In the genomic region with DNA sequence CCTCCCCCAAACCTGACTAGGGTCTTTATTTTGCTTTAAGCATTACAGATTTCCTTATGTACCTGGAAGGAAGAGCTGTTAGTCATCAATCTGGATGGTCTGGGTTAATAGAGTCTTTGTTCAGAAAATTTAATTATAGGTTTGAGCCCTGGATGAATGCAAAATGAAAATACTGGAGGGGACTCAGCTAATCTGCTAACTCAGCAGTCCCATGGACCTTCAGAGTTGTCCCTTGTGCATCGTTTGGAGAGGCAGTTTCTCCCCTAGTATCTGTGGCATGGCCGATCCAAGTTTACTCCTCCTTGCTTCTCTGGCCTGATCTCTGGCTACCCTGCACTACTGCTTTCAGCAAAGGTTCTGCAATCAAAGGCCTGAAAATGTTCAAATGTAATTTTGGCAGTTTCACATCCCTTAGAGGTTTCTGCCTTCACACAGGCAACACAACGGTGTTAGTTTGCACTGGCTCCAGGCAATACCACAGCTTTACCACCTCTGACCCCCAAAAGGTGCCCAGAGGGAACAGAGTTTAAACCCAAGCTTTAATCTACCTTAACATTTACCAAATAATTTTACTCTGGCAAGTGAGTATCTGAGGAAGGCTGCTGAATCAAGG, we compare ENCODE assay signal across 9 cellular contexts.
DNase-seq lines count a peak whose midpoint lies in the region; ATAC-seq and TF ChIP-seq lines count a peak whose summit lies in the region.
"Had no signal": no experiment of that assay in that cellular context is flagged by ENCODE, and none has a peak within 500 bp of the region (broad histone marks: within the 10 kb centered on the region; RNA-seq: fewer than 3 reads in every experiment).

No MANE protein-coding gene starts in this region.

- TF ChIP-seq CTCF in VCaP (conservative IDR thresholded peaks at IDR 0.05) (no peak), thoracic aorta (IDR thresholded peaks at IDR 0.05) (no peak)

- H3K36me3 ChIP-seq in thoracic aorta (no peaks in the 10 kb centered on the region), HAP-1 (replicated peaks) (no peaks in the 10 kb centered on the region)

- H3K9me3 ChIP-seq in thoracic aorta = no peaks in the 10 kb centered on the region
- H3K9me3 ChIP-seq in HAP-1 = no peaks in the 10 kb centered on the region

- H3K27ac ChIP-seq in VCaP = peak overlapping the region; percentile 81
- H3K27ac ChIP-seq in thoracic aorta = peak overlapping the region; percentile 34 to 78
- H3K27ac ChIP-seq: 22Rv1 had no signal

- ATAC-seq in HG03066 (IDR thresholded peaks at IDR 0.05; ENCODE audit: low read depth, unreplicated experiment) = peak; percentile 87
- no peak for ATAC-seq in thoracic aorta (ENCODE audit: insufficient number of reproducible peaks, low FRiP score, low read depth)
- no peak for ATAC-seq in HG02973 (IDR thresholded peaks at IDR 0.05; ENCODE audit: unreplicated experiment)

- no peak overlapping the region for H3K4me3 ChIP-seq in thoracic aorta
- H3K4me3 ChIP-seq in HAP-1 = no peak overlapping the region

- in situ Hi-C loops in HAP-1 (cut with MboI; ENCODE audit: low sequenced_read_pairs) = no loop called here

- peaks cover 72 to 95% of the 10 kb centered on the region in 2 donors for H3K4me1 ChIP-seq in thoracic aorta (ENCODE audit: control insufficient read depth in 1 of 2, low read depth in 2 of 2)
- peaks cover 4% of the 10 kb centered on the region; the same call in 1 of the 2 replicates for H3K4me1 ChIP-seq in HAP-1

- DNase-seq in DMS153 treated with DMSO at 0.1 percent for 48 hours (lab: John Stamatoyannopoulos, UW; ENCODE audit: unreplicated experiment) (peak; percentile 13), DMS153 (lab: John Stamatoyannopoulos, UW) (no peak), thoracic aorta (ENCODE audit: low spot score) (no peak), HAP-1 (ENCODE audit: low spot score in 2 of 2) (no peak), NCI-H128 (lab: John Stamatoyannopoulos, UW; ENCODE audit: unreplicated experiment) (no peak)

- H3K27me3 ChIP-seq in thoracic aorta (replicated peaks; ENCODE audit: insufficient read depth) (no peaks in the 10 kb centered on the region), HAP-1 (ENCODE audit: low read depth) (no peaks in the 10 kb centered on the region)
